In the genomic region with DNA sequence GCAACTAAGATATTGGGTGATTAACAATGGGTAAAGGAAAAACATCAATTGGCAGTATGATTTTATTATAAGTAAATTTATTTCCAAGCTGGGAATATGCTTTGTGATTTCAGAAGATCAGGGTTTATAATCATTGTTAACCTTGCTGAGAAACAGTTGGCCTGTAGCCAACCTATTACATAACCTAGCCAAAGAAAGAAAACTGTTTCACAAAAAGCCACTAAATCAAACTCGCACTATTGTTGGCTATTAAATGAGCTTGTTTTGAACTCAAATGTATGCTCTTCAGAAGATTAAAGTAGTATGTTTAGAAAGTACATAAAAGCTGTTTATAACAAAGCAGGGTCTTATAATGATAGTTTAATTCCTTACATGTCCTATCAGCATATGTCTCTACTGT, we compare ENCODE assay signal across 11 cellular contexts.
DNase-seq lines count a peak whose midpoint lies in the region; ATAC-seq and TF ChIP-seq lines count a peak whose summit lies in the region.
"Had no signal": no experiment of that assay in that cellular context is flagged by ENCODE, and none has a peak within 500 bp of the region (broad histone marks: within the 10 kb centered on the region; RNA-seq: fewer than 3 reads in every experiment).

No MANE protein-coding gene starts in this region.

- peaks cover 7% of the 10 kb centered on the region for H3F3A ChIP-seq in DOHH2 (ENCODE audit: control insufficient read depth, insufficient read depth)

- peak overlapping the region; percentile 89 for H3K27ac ChIP-seq in DOHH2 (ENCODE audit: low read depth, low read length)
- peak overlapping the region in 1 of 5 donors; percentile 47 for H3K27ac ChIP-seq in stomach

- H3K4me3 ChIP-seq in DOHH2 (ENCODE audit: low read length), result peak overlapping the region; percentile 51
- no peak overlapping the region for H3K4me3 ChIP-seq in astrocyte of the cerebellum (ENCODE audit: low read depth, low read length)
- no peak overlapping the region for H3K4me3 ChIP-seq in stomach
- H3K4me3 ChIP-seq: MG63 had no signal

- H3K36me3 ChIP-seq in DOHH2 (ENCODE audit: control insufficient read depth, low read length) (0 out of 2 replicates have a peak, but pooled peaks cover 3% of the 10 kb centered on the region), stomach (no peaks in the 10 kb centered on the region)
- H3K36me3 ChIP-seq: MG63 had no signal

- no peak for ATAC-seq in activated CD4-positive, CD25-positive, alpha-beta regulatory T cell treated with anti-CD3 and anti-CD28 coated beads, Interleukin-2, amount 50 U/mL, for 24 hours
- ATAC-seq: activated CD4-positive, alpha-beta T cell treated with anti-CD3 and anti-CD28 coated beads for 36 hours had no signal

- intact Hi-C loops in stomach (cut with DNase I; ENCODE audit: low total_unique reads), result no loop called here

- DNase-seq in NCI-H128 (lab: John Stamatoyannopoulos, UW; ENCODE audit: unreplicated experiment) (peak; percentile 20), astrocyte of the cerebellum (ENCODE audit: low read depth) (peak; percentile 26), mucosa of gallbladder (ENCODE audit: low spot score) (peak; percentile 30), NCI-H1048 (lab: John Stamatoyannopoulos, UW) (no peak), NCI-H187 treated with DMSO at 0.1 percent for 48 hours (lab: John Stamatoyannopoulos, UW) (no peak), stomach (no peak)
- DNase-seq: activated CD4-positive, alpha-beta T cell treated with anti-CD3 and anti-CD28 coated beads for 36 hours; cortex of kidney had no signal

- TF ChIP-seq CTCF in DOHH2 (IDR thresholded peaks at IDR 0.05; ENCODE audit: low read depth, low read length, poor library complexity, severe bottlenecking), result no peak
- TF ChIP-seq CTCF in astrocyte of the cerebellum (IDR thresholded peaks at IDR 0.05; ENCODE audit: low read depth, low read length, missing control alignments), result no peak
- TF ChIP-seq CTCF in stomach (IDR thresholded peaks at IDR 0.05), result no peak

- H3K4me1 ChIP-seq in DOHH2 (ENCODE audit: control insufficient read depth, low read length) (peaks cover 54% of the 10 kb centered on the region), stomach (peaks cover 0 to 38% (median 13%) of the 10 kb centered on the region in 4 donors)

- WGBS in stomach, 5 donors, result 3 to 24% (median 14%) methylated on average over 1 of the region's 1 CpG

- peaks cover 57% of the 10 kb centered on the region for H3K79me2 ChIP-seq in DOHH2 (ENCODE audit: control insufficient read depth, low read length)

- no peak for TF ChIP-seq EP300 in stomach (IDR thresholded peaks at IDR 0.05)

- in situ Hi-C loops in astrocyte of the cerebellum (cut with HindIII; ENCODE audit: low sequenced_read_pairs), result no loop called here

- no peaks in the 10 kb centered on the region for H4K20me1 ChIP-seq in DOHH2 (ENCODE audit: control insufficient read depth, insufficient read depth, low read depth, low read length)

- H3K27me3 ChIP-seq in DOHH2 (ENCODE audit: control insufficient read depth, low read length) (no peaks in the 10 kb centered on the region), stomach (no peaks in the 10 kb centered on the region)
- H3K27me3 ChIP-seq: MG63 had no signal

- no peaks in the 10 kb centered on the region for H3K9me2 ChIP-seq in DOHH2 (replicated peaks; ENCODE audit: control insufficient read depth, low read length)

- peak overlapping the region; percentile 68 for H3K4me2 ChIP-seq in DOHH2 (ENCODE audit: low read length)

- H3K9me3 ChIP-seq in DOHH2 (ENCODE audit: control insufficient read depth, insufficient read depth, low read length), result no peaks in the 10 kb centered on the region
- H3K9me3 ChIP-seq in stomach, result no peaks in the 10 kb centered on the region
- H3K9me3 ChIP-seq: MG63 had no signal

- TF ChIP-seq POLR2A in stomach (IDR thresholded peaks at IDR 0.05), result no peak

Comparison
In these comparisons a context has a peak if more than half of its experiments do, and no peak if none do; other contexts are left out.
1. DNase-seq: peak in NCI-H128 (single experiment), astrocyte of the cerebellum (single experiment) and mucosa of gallbladder (single experiment); none in NCI-H1048 (single experiment), NCI-H187 treated with DMSO at 0.1 percent for 48 hours (single experiment) and stomach (single experiment).